1 cellular context compared by ENCODE assay signal in the genomic region with DNA sequence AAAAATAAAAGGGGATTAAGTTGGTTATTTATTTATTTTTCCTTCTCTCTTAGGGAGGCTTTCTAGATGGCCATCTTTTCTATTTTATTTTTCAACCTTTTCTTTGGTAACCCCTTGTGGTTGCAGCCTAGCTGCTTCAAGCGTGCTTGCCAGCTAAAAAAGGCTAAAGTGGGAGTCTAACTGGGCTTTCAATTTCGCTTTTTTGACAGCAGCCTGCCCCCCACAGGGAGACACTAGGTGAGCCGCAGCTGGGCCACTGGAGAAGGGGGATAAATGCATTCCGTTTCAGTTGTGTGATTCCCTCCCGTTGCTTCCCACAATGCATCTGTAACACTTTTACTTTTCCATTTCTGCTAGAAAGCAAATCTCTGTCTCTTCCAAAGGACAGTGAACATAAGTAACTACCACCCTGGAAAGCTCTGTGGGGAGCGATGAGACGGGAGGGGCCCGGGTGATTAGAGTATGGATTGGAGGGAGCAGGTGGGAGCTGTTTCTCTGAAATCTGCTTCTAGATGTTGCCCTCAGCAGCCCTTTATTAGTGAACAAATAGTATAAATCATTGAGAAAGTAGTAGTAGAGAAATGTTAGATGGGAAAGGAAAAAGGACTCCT.
TF ChIP-seq lines count a peak whose summit lies in the region.

No MANE protein-coding gene starts in this region.

TF ChIP-seq in K562, 482 proteins besides CTCF, POLR2A, EP300 and RAD21 (continued from another document):
- TF ChIP-seq ZEB2 (IDR thresholded peaks at IDR 0.05) = 0 out of 2 replicates have a peak, but pooled peaks have one; percentile 16
